Comparison of ENCODE assay signal across 9 cellular contexts in genomic region chr3:139676634-139677197, GRCh38. TPM values are rescaled to one million over a fixed set of nuclear protein-coding genes. Genes with fewer than 3 reads are reported as not detected.
DNase-seq lines count a peak whose midpoint lies in the region; ATAC-seq lines count a peak whose summit lies in the region.
"Had no signal": no experiment of that assay in that cellular context is flagged by ENCODE, and none has a peak within 500 bp of the region (broad histone marks: within the 10 kb centered on the region; RNA-seq: fewer than 3 reads in every experiment).

No MANE protein-coding gene starts in this region.

- H3K36me3 Mint-ChIP-seq in T-helper 2 cell treated with Interferon-gamma antibody and Interleukin-4, amounts not matched to agents 5 μg/mL and 100 μg/mL, for 36 hours (ENCODE audit: low read depth), result no peaks in the 10 kb centered on the region
- H3K36me3 Mint-ChIP-seq in T-helper 17 cell (ENCODE audit: low read depth), result no peaks in the 10 kb centered on the region
- H3K36me3 Mint-ChIP-seq in stimulated activated effector memory CD8-positive, alpha-beta T cell treated with anti-CD3 and anti-CD28 coated beads, Interleukin-12 subunit alpha, Interleukin-12 subunit beta, amount 100 ng/mL, for 72 hours, result no peaks in the 10 kb centered on the region

- H3K27me3 Mint-ChIP-seq in T-helper 2 cell treated with Interferon-gamma antibody and Interleukin-4, amounts not matched to agents 5 μg/mL and 100 μg/mL, for 36 hours (ENCODE audit: low read depth), result peaks cover 25% of the 10 kb centered on the region
- peaks cover 19% of the 10 kb centered on the region for H3K27me3 Mint-ChIP-seq in T-helper 17 cell

- peak overlapping the region; percentile 66; the same call in 1 of the 2 replicates for H3K4me3 ChIP-seq in iPS-18c (ENCODE audit: insufficient read depth, low read depth, low read length)

- H3K9me3 ChIP-seq in T-helper 17 cell (ENCODE audit: control insufficient read depth, low read length, poor library complexity, severe bottlenecking) (no peaks in the 10 kb centered on the region), iPS-18c (ENCODE audit: control insufficient read depth, insufficient read depth, low read length) (no peaks in the 10 kb centered on the region)

- H3K4me1 Mint-ChIP-seq in T-helper 2 cell treated with Interferon-gamma antibody and Interleukin-4, amounts not matched to agents 5 μg/mL and 100 μg/mL, for 36 hours (ENCODE audit: low read depth), result peaks cover 6% of the 10 kb centered on the region
- peaks cover 8% of the 10 kb centered on the region for H3K4me1 Mint-ChIP-seq in T-helper 17 cell
- no peaks in the 10 kb centered on the region for H3K4me1 Mint-ChIP-seq in stimulated activated effector memory CD8-positive, alpha-beta T cell treated with anti-CD3 and anti-CD28 coated beads, Interleukin-12 subunit alpha, Interleukin-12 subunit beta, amount 100 ng/mL, for 72 hours

- H3K4me3 Mint-ChIP-seq in T-helper 2 cell treated with Interferon-gamma antibody and Interleukin-4, amounts not matched to agents 5 μg/mL and 100 μg/mL, for 36 hours, result peak overlapping the region; percentile 33
- H3K4me3 Mint-ChIP-seq in T-helper 17 cell, result peak overlapping the region; percentile 76
- peak overlapping the region; percentile 58 for H3K4me3 Mint-ChIP-seq in stimulated activated effector memory CD8-positive, alpha-beta T cell treated with anti-CD3 and anti-CD28 coated beads, Interleukin-12 subunit alpha, Interleukin-12 subunit beta, amount 100 ng/mL, for 72 hours

- H3K9me3 Mint-ChIP-seq in T-helper 2 cell treated with Interferon-gamma antibody and Interleukin-4, amounts not matched to agents 5 μg/mL and 100 μg/mL, for 36 hours, result no peaks in the 10 kb centered on the region
- no peaks in the 10 kb centered on the region for H3K9me3 Mint-ChIP-seq in stimulated activated effector memory CD8-positive, alpha-beta T cell treated with anti-CD3 and anti-CD28 coated beads, Interleukin-12 subunit alpha, Interleukin-12 subunit beta, amount 100 ng/mL, for 72 hours

- DNase-seq in T-helper 2 cell treated with Interferon-gamma antibody and Interleukin-4, amounts not matched to agents 5 μg/mL and 100 μg/mL, for 36 hours (ENCODE audit: low spot score), result no peak
- no peak for DNase-seq in T-helper 2 cell
- DNase-seq in T-helper 17 cell, result no peak
- no peak for DNase-seq in stimulated activated effector memory CD8-positive, alpha-beta T cell treated with anti-CD3 and anti-CD28 coated beads, Interleukin-12 subunit alpha, Interleukin-12 subunit beta, amount 100 ng/mL, for 72 hours (ENCODE audit: low spot score in 2 of 2)
- DNase-seq: NCI-H748 treated with DMSO at 0.1 percent for 48 hours had no signal

- no peak for ATAC-seq in T-helper 17 cell
- ATAC-seq in stimulated activated effector memory CD8-positive, alpha-beta T cell treated with anti-CD3 and anti-CD28 coated beads, Interleukin-12 subunit alpha, Interleukin-12 subunit beta, amount 100 ng/mL, for 72 hours, result no peak
- no peak for ATAC-seq in HG02840 (IDR thresholded peaks at IDR 0.05; ENCODE audit: low FRiP score, unreplicated experiment)
- no peak for ATAC-seq in HG02885 (IDR thresholded peaks at IDR 0.05; ENCODE audit: poor library complexity, unreplicated experiment)
- ATAC-seq in GM21390 (IDR thresholded peaks at IDR 0.05; ENCODE audit: unreplicated experiment), result no peak

- no peak overlapping the region for H3K27ac Mint-ChIP-seq in T-helper 2 cell treated with Interferon-gamma antibody and Interleukin-4, amounts not matched to agents 5 μg/mL and 100 μg/mL, for 36 hours
- H3K27ac Mint-ChIP-seq in T-helper 17 cell, result no peak overlapping the region
- H3K27ac Mint-ChIP-seq in stimulated activated effector memory CD8-positive, alpha-beta T cell treated with anti-CD3 and anti-CD28 coated beads, Interleukin-12 subunit alpha, Interleukin-12 subunit beta, amount 100 ng/mL, for 72 hours, result no peak overlapping the region

RNA-seq across cellular contexts. Expression of gene NMNAT3, which starts 1.1 kb away (rescaled TPM):
- total RNA-seq in T-helper 17 cell, result 1 to 10 TPM; 1.3 to 1.7 TPM
